33 cellular contexts compared by ENCODE assay signal in the genomic region with DNA sequence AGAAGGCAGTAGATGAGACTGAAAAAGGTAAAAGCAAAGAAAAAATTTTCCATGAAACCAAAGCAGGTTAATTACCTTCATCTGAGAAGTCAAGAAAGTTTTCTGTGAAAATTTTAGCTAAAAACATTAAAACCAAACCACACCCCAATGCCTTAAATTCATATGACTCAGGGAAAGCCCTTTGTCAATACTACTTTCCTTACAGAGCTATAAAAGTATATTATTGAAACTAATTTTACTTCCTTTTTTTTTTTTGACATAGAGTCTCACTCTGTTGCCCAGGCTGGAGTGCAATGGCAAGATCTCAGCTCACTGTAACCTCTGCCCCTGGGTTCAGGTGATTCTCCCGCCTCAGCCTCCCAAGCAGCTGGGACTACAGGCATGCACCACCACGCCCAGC.
DNase-seq lines count a peak whose midpoint lies in the region; ATAC-seq and TF ChIP-seq lines count a peak whose summit lies in the region.
"Had no signal": no experiment of that assay in that cellular context is flagged by ENCODE, and none has a peak within 500 bp of the region (broad histone marks: within the 10 kb centered on the region; RNA-seq: fewer than 3 reads in every experiment).

No MANE protein-coding gene starts in this region.

- H3K27ac Mint-ChIP-seq in activated T-cell treated with anti-CD3 and anti-CD28 coated beads, Interleukin-2, amount 50 U/mL, for 72 hours = peak overlapping the region; percentile 86
- H3K27ac Mint-ChIP-seq in type B pancreatic cell = no peak overlapping the region

- H3K79me2 ChIP-seq in GM23248 (ENCODE audit: insufficient read depth) = no peaks in the 10 kb centered on the region
- H3K79me2 ChIP-seq: hepatocyte had no signal

- no peaks in the 10 kb centered on the region for H3K36me3 Mint-ChIP-seq in activated T-cell treated with anti-CD3 and anti-CD28 coated beads, Interleukin-2, amount 50 U/mL, for 72 hours (ENCODE audit: insufficient read depth in 2 of 2)
- peaks cover 1% of the 10 kb centered on the region for H3K36me3 Mint-ChIP-seq in activated T-cell treated with anti-CD3 and anti-CD28 coated beads, Interleukin-2, amount 50 U/mL, for 4 hours (ENCODE audit: insufficient read depth)
- H3K36me3 Mint-ChIP-seq in type B pancreatic cell = no peaks in the 10 kb centered on the region

- no peak overlapping the region for H2AFZ ChIP-seq in GM23248
- H2AFZ ChIP-seq: hepatocyte had no signal

- no peak overlapping the region for H3K4me3 Mint-ChIP-seq in activated T-cell treated with anti-CD3 and anti-CD28 coated beads, Interleukin-2, amount 50 U/mL, for 72 hours
- no peak overlapping the region for H3K4me3 Mint-ChIP-seq in activated T-cell treated with anti-CD3 and anti-CD28 coated beads, Interleukin-2, amount 50 U/mL, for 4 hours
- no peak overlapping the region for H3K4me3 Mint-ChIP-seq in type B pancreatic cell
- H3K4me3 Mint-ChIP-seq: neural crest cell had no signal

- no peak overlapping the region for H3K9ac ChIP-seq in GM23248

- H3K27ac ChIP-seq in GM23248 = 0 out of 2 replicates have a peak overlapping the region, but pooled peaks have one; percentile 30
- peak overlapping the region; percentile 77 for H3K27ac ChIP-seq in RWPE2 (ENCODE audit: poor library complexity, severe bottlenecking)
- H3K27ac ChIP-seq in mesodermal cell (ENCODE audit: low read depth, low read length, severe bottlenecking) = peak overlapping the region; percentile 50
- H3K27ac ChIP-seq in testis = no peak overlapping the region
- H3K27ac ChIP-seq: cardiac muscle cell, coronary artery, gastroesophageal sphincter, hepatocyte, HL-60, Peyer's patch, right atrium auricular region, SJSA1 had no signal

- no peak for ATAC-seq in activated T-cell treated with anti-CD3 and anti-CD28 coated beads, Interleukin-2, amount 50 U/mL, for 72 hours (replicated peaks in 1 of 2)
- no peak for ATAC-seq in activated T-cell treated with anti-CD3 and anti-CD28 coated beads, Interleukin-2, amount 50 U/mL, for 4 hours
- ATAC-seq in RWPE2 (ENCODE audit: low read depth) (peak; percentile 55), GM18909 (IDR thresholded peaks at IDR 0.05; ENCODE audit: poor library complexity, unreplicated experiment) (no peak)
- ATAC-seq: gastroesophageal sphincter, HCT116, HepG2 had no signal

- DNase-seq in activated T-cell treated with anti-CD3 and anti-CD28 coated beads, Interleukin-2, amount 50 U/mL, for 72 hours = no peak
- DNase-seq in activated T-cell treated with anti-CD3 and anti-CD28 coated beads, Interleukin-2, amount 50 U/mL, for 4 hours = no peak
- DNase-seq in GM23248 = peak; percentile 18
- DNase-seq in RWPE2 (ENCODE audit: low spot score) = no peak
- DNase-seq in type B pancreatic cell (ENCODE audit: extremely low spot score, unreplicated experiment) = no peak
- no peak for DNase-seq in testis
- DNase-seq: ACHN; activated naive CD4-positive, alpha-beta T cell treated with Interleukin-2 at 50 U/mL for 16 hours; activated T-cell treated with anti-CD3 and anti-CD28 coated beads, Interleukin-2, amount 50 U/mL, for 48 hours; anterior cingulate cortex; COR-L47; DMS53; Kasumi-1; NCI-H1092; NCI-H1694 treated with DMSO at 0.1 percent for 48 hours; NCI-H510A; Peyer's patch; stimulated activated CD4-positive, alpha-beta T cell treated with anti-CD3 and anti-CD28 coated beads, Interleukin-1b, Interleukin-23, amount 100 ng/mL, for 48 hours; stimulated activated CD8-positive, alpha-beta memory T cell treated with anti-CD3 and anti-CD28 coated beads, Interleukin-4, amount 100 ng/mL, for 48 hours; transverse colon had no signal

- in situ Hi-C loops in GM23248 (cut with MboI) = no loop called here

- no peaks in the 10 kb centered on the region for H3K4me1 Mint-ChIP-seq in activated T-cell treated with anti-CD3 and anti-CD28 coated beads, Interleukin-2, amount 50 U/mL, for 72 hours (ENCODE audit: low read depth)
- peaks cover 20% of the 10 kb centered on the region for H3K4me1 Mint-ChIP-seq in activated T-cell treated with anti-CD3 and anti-CD28 coated beads, Interleukin-2, amount 50 U/mL, for 4 hours (ENCODE audit: low read depth)
- no peaks in the 10 kb centered on the region for H3K4me1 Mint-ChIP-seq in type B pancreatic cell (ENCODE audit: unreplicated experiment)
- H3K4me1 Mint-ChIP-seq: neural crest cell had no signal

- H3K27me3 ChIP-seq in GM23248 (replicated peaks; ENCODE audit: insufficient read depth) = no peaks in the 10 kb centered on the region
- H3K27me3 ChIP-seq in RWPE2 (ENCODE audit: insufficient read depth, poor library complexity, severe bottlenecking) = no peaks in the 10 kb centered on the region
- H3K27me3 ChIP-seq in testis = no peaks in the 10 kb centered on the region
- H3K27me3 ChIP-seq: cardiac muscle cell, gastroesophageal sphincter, hepatocyte, Peyer's patch, right atrium auricular region, SJSA1, transverse colon had no signal

- 92 to 100% methylated on average over 2 of the region's 2 CpGs for WGBS in GM23248 (ENCODE audit: low coverage in 1 of 2, low lambda C conversion rate in 2 of 2, missing lambda C conversion rate in 2 of 2), 2 experiments
- no CpG with 5 or more reads among the region's 2 CpGs for WGBS in mesodermal cell (ENCODE audit: insufficient coverage in 2 of 2), 2 experiments
- 90 to 91% methylated on average over 2 of the region's 2 CpGs for WGBS in testis, 2 donors

- peak overlapping the region; percentile 53 for H3K4me2 ChIP-seq in GM23248 (ENCODE audit: unreplicated experiment)
- H3K4me2 ChIP-seq: hepatocyte, smooth muscle cell had no signal

- H3K9me3 ChIP-seq in GM23248 (ENCODE audit: low read depth) = no peaks in the 10 kb centered on the region
- no peaks in the 10 kb centered on the region for H3K9me3 ChIP-seq in RWPE2 (ENCODE audit: severe bottlenecking)
- H3K9me3 ChIP-seq in mesodermal cell (ENCODE audit: control insufficient read depth, low read length) = no peaks in the 10 kb centered on the region
- H3K9me3 ChIP-seq in testis = no peaks in the 10 kb centered on the region
- H3K9me3 ChIP-seq: gastroesophageal sphincter, Peyer's patch, right atrium auricular region, SJSA1, transverse colon had no signal

- no peaks in the 10 kb centered on the region for H4K20me1 ChIP-seq in GM23248 (ENCODE audit: insufficient read depth)

- no peaks in the 10 kb centered on the region for H3K9me3 Mint-ChIP-seq in activated T-cell treated with anti-CD3 and anti-CD28 coated beads, Interleukin-2, amount 50 U/mL, for 72 hours
- no peaks in the 10 kb centered on the region for H3K9me3 Mint-ChIP-seq in activated T-cell treated with anti-CD3 and anti-CD28 coated beads, Interleukin-2, amount 50 U/mL, for 4 hours
- H3K9me3 Mint-ChIP-seq in type B pancreatic cell = no peaks in the 10 kb centered on the region
- H3K9me3 Mint-ChIP-seq: neural crest cell had no signal

- TF ChIP-seq CTCF in RWPE2 (IDR thresholded peaks at IDR 0.05; ENCODE audit: poor library complexity, severe bottlenecking) (no peak), type B pancreatic cell (conservative IDR thresholded peaks at IDR 0.05) (no peak), testis (IDR thresholded peaks at IDR 0.05) (no peak)

- H3K36me3 ChIP-seq in GM23248 (ENCODE audit: low read depth) (no peaks in the 10 kb centered on the region), RWPE2 (ENCODE audit: low read depth) (peaks cover 67% of the 10 kb centered on the region), mesodermal cell (ENCODE audit: control insufficient read depth, insufficient read depth, low read length) (peaks cover 7% of the 10 kb centered on the region), testis (ENCODE audit: low read depth, missing control alignments) (no peaks in the 10 kb centered on the region)
- H3K36me3 ChIP-seq: cardiac muscle cell, right atrium auricular region, SJSA1, transverse colon had no signal

- no peaks in the 10 kb centered on the region for H3K27me3 Mint-ChIP-seq in activated T-cell treated with anti-CD3 and anti-CD28 coated beads, Interleukin-2, amount 50 U/mL, for 72 hours (ENCODE audit: low read depth)
- H3K27me3 Mint-ChIP-seq in activated T-cell treated with anti-CD3 and anti-CD28 coated beads, Interleukin-2, amount 50 U/mL, for 4 hours (ENCODE audit: low read depth) = no peaks in the 10 kb centered on the region
- H3K27me3 Mint-ChIP-seq in type B pancreatic cell = no peaks in the 10 kb centered on the region

- H3K9me2 ChIP-seq in GM23248 (ENCODE audit: insufficient read depth) = no peaks in the 10 kb centered on the region

- H3K4me3 ChIP-seq in GM23248 (no peak overlapping the region), RWPE2 (ENCODE audit: severe bottlenecking) (no peak overlapping the region), mesodermal cell (ENCODE audit: extremely low read depth, insufficient read depth, low read length, poor library complexity, severe bottlenecking) (no peak overlapping the region), testis (no peak overlapping the region)
- H3K4me3 ChIP-seq: cardiac muscle cell, coronary artery, gastroesophageal sphincter, hepatocyte, Peyer's patch, right atrium auricular region, SJSA1, smooth muscle cell, transverse colon had no signal

- peaks cover 20% of the 10 kb centered on the region for H3K4me1 ChIP-seq in GM23248 (ENCODE audit: insufficient read depth)
- H3K4me1 ChIP-seq in RWPE2 (ENCODE audit: insufficient read depth, poor library complexity, severe bottlenecking) = peaks cover 44% of the 10 kb centered on the region
- H3K4me1 ChIP-seq in mesodermal cell (ENCODE audit: control insufficient read depth, insufficient read depth, low read length, poor library complexity, severe bottlenecking) = peaks cover 4% of the 10 kb centered on the region
- H3K4me1 ChIP-seq in testis = no peaks in the 10 kb centered on the region
- H3K4me1 ChIP-seq: gastroesophageal sphincter, Peyer's patch, right atrium auricular region, SJSA1 had no signal

- no peak for TF ChIP-seq POLR2A in testis (IDR thresholded peaks at IDR 0.05)

- peaks cover 12% of the 10 kb centered on the region for H3F3A ChIP-seq in GM23248 (ENCODE audit: insufficient read depth)

- intact Hi-C loops in testis (cut with DNase I; ENCODE audit: low total_unique reads) = no loop called here

Comparison
In these comparisons a context has a peak if more than half of its experiments do, and no peak if none do; other contexts are left out.
1. H3K27ac ChIP-seq: peak in GM23248 (single experiment), RWPE2 (single experiment) and mesodermal cell (single experiment); none in testis (0 of 2).